In the genomic region with DNA sequence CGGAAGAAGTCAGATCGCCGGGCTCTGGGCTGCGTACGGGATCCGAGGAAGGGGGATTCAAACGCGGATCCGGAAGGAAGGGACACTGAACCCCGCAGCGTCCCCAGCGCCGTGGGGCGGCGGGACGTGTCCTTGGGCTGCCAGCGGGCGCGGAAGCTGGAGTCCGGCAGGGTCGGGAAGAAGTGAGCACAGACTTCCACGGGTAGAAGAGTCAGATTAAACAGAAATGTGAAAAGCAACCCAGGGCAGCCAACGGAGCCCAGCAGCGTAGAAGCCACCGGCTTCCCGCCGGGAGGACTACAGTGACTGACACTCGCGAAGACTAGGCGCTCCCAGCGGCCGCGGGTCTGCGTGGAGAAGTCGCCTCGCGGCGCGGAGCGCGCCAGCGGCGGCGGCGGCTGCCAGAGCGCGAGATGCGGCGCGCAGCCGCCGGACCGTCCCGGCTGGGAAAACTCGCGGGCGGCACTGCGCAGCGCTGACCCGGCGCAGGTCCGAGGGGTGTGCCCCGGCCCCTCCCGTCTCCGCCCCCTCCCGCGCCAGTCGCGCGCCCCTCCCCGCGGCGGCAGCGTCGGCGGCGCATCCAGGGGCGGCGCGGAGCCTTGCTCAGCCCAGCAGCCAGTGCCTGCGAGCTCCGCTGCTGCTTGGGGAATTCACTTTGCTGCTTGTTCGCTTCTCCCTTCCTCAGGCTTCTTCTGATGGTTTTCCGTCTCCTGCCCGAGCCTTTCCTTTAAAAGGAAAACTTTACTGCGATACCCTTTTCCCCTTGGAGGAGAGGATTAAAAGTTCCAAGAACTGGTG, we compare ENCODE assay signal across 9 cellular contexts. TPM values are rescaled to one million over a fixed set of nuclear protein-coding genes. Genes with fewer than 3 reads are reported as not detected.
DNase-seq lines count a peak whose midpoint lies in the region.
"Had no signal": no experiment of that assay in that cellular context is flagged by ENCODE, and none has a peak within 500 bp of the region (broad histone marks: within the 10 kb centered on the region; RNA-seq: fewer than 3 reads in every experiment).

A gene (plus strand): TSS at position 618 of the 798 bp plus-strand sequence. CDS start 239 bp downstream, outside the sequence.

- peak within 1 kb of the TSS; percentile 72 for H3K4me3 Mint-ChIP-seq in activated T-helper 1 cell treated with anti-CD3 and anti-CD28 coated beads, Interleukin-12 subunit alpha, Interleukin-12 subunit beta, Interleukin-2, Interleukin-4 antibody, amounts not matched to agents 30 ng/mL and 10 ng/mL and 1 ng/mL, durations not matched to agents 14 hours and 24 hours and 36 hours

- H3K18ac ChIP-seq in neuronal stem cell (ENCODE audit: low read length): peak within 1 kb of the TSS; percentile 91

- intact Hi-C loops in activated T-helper 1 cell treated with anti-CD3 and anti-CD28 coated beads, Interleukin-12 subunit alpha, Interleukin-12 subunit beta, Interleukin-2, Interleukin-4 antibody, amounts not matched to agents 30 ng/mL and 10 ng/mL and 1 ng/mL, durations not matched to agents 14 hours and 24 hours and 36 hours (cut with micrococcal nuclease): loop anchor here (5.0 kb wide), 2 partner anchors 651 to 954 kb away; no protein-coding TSS in a partner anchor

- no peaks in the 10 kb centered on the region for H3K36me3 ChIP-seq in neuronal stem cell (replicated peaks in 1 of 2; ENCODE audit: control insufficient read depth in 2 of 2, insufficient read depth in 2 of 2, low read length in 2 of 2)

- peaks cover 7 to 12% of the 10 kb centered on the region in 2 donors for H3K4me1 ChIP-seq in neuronal stem cell (ENCODE audit: control insufficient read depth in 2 of 2, insufficient read depth in 1 of 2, low read depth in 1 of 2, low read length in 2 of 2)

- no peak within 1 kb of the TSS for H3K4ac ChIP-seq in neuronal stem cell (ENCODE audit: low read length)

- DNase-seq in NCI-H345 (lab: John Stamatoyannopoulos, UW): peak; percentile 38
- DNase-seq in NCI-H345 treated with DMSO at 0.1 percent for 48 hours (lab: John Stamatoyannopoulos, UW; ENCODE audit: unreplicated experiment): no peak
- peak; percentile 28 for DNase-seq in HCEC 1CT
- DNase-seq in NCI-H1105 treated with DMSO at 0.1 percent for 48 hours (lab: John Stamatoyannopoulos, UW): peak; percentile 29
- DNase-seq in activated T-helper 1 cell treated with anti-CD3 and anti-CD28 coated beads, Interleukin-12 subunit alpha, Interleukin-12 subunit beta, Interleukin-2, Interleukin-4 antibody, amounts not matched to agents 30 ng/mL and 10 ng/mL and 1 ng/mL, durations not matched to agents 14 hours and 24 hours and 36 hours (ENCODE audit: low spot score): no peak
- DNase-seq in germinal center (ENCODE audit: low spot score): peak; percentile 24
- DNase-seq in neuronal stem cell (ENCODE audit: low spot score): peak; percentile 63
- DNase-seq in cerebellar nuclear complex (lab: John Stamatoyannopoulos, UW): no peak

- H4K8ac ChIP-seq in neuronal stem cell (ENCODE audit: low read depth, low read length): no peak within 1 kb of the TSS

- no peak within 1 kb of the TSS for H2BK15ac ChIP-seq in neuronal stem cell (ENCODE audit: low read length)

- peaks cover 7% of the 10 kb centered on the region for H3K4me1 Mint-ChIP-seq in activated T-helper 1 cell treated with anti-CD3 and anti-CD28 coated beads, Interleukin-12 subunit alpha, Interleukin-12 subunit beta, Interleukin-2, Interleukin-4 antibody, amounts not matched to agents 30 ng/mL and 10 ng/mL and 1 ng/mL, durations not matched to agents 14 hours and 24 hours and 36 hours (ENCODE audit: low read depth)

- H2AFZ ChIP-seq in neuronal stem cell (ENCODE audit: low read length): peak within 1 kb of the TSS; percentile 93

- H3K36me3 Mint-ChIP-seq in activated T-helper 1 cell treated with anti-CD3 and anti-CD28 coated beads, Interleukin-12 subunit alpha, Interleukin-12 subunit beta, Interleukin-2, Interleukin-4 antibody, amounts not matched to agents 30 ng/mL and 10 ng/mL and 1 ng/mL, durations not matched to agents 14 hours and 24 hours and 36 hours (ENCODE audit: low read depth): no peaks in the 10 kb centered on the region
- H3K36me3 Mint-ChIP-seq: CD4-positive, CD25-positive, alpha-beta regulatory T cell had no signal

- peak within 1 kb of the TSS; percentile 99 for H3K4me2 ChIP-seq in neuronal stem cell (ENCODE audit: insufficient read depth, low read length, poor library complexity, severe bottlenecking)

- no peaks in the 10 kb centered on the region for H3K79me1 ChIP-seq in neuronal stem cell (ENCODE audit: low read depth, low read length)

- H3K27me3 Mint-ChIP-seq in activated T-helper 1 cell treated with anti-CD3 and anti-CD28 coated beads, Interleukin-12 subunit alpha, Interleukin-12 subunit beta, Interleukin-2, Interleukin-4 antibody, amounts not matched to agents 30 ng/mL and 10 ng/mL and 1 ng/mL, durations not matched to agents 14 hours and 24 hours and 36 hours (ENCODE audit: insufficient read depth): peaks cover 45% of the 10 kb centered on the region

- no peaks in the 10 kb centered on the region for H3K9me3 ChIP-seq in neuronal stem cell (replicated peaks in 1 of 2; ENCODE audit: control insufficient read depth in 2 of 2, insufficient read depth in 1 of 2, low read depth in 1 of 2, low read length in 2 of 2)

- H3K27ac Mint-ChIP-seq in activated T-helper 1 cell treated with anti-CD3 and anti-CD28 coated beads, Interleukin-12 subunit alpha, Interleukin-12 subunit beta, Interleukin-2, Interleukin-4 antibody, amounts not matched to agents 30 ng/mL and 10 ng/mL and 1 ng/mL, durations not matched to agents 14 hours and 24 hours and 36 hours: peak within 1 kb of the TSS; percentile 15
- H3K27ac Mint-ChIP-seq: CD4-positive, CD25-positive, alpha-beta regulatory T cell had no signal

- H2BK120ac ChIP-seq in neuronal stem cell (ENCODE audit: low read depth, low read length): no peak within 1 kb of the TSS

- H3K4me3 ChIP-seq in neuronal stem cell (ENCODE audit: low read length in 2 of 2): peak within 1 kb of the TSS; percentile 46 to 86

- no peak within 1 kb of the TSS for H3K27ac ChIP-seq in neuronal stem cell (replicated peaks; ENCODE audit: low read length)

- H3K9ac ChIP-seq in neuronal stem cell (ENCODE audit: low read depth, low read length, poor library complexity): peak within 1 kb of the TSS; percentile 74

- no peak within 1 kb of the TSS for H3K14ac ChIP-seq in neuronal stem cell (ENCODE audit: low read length)

- no peak within 1 kb of the TSS for H2AK5ac ChIP-seq in neuronal stem cell (ENCODE audit: low read depth, low read length)

- peaks cover 15 to 90% (median 52%) of the 10 kb centered on the region in 3 experiments for H3K27me3 ChIP-seq in neuronal stem cell (ENCODE audit: control insufficient read depth in 3 of 3, insufficient read depth in 3 of 3, low read depth in 1 of 3, low read length in 3 of 3)

- no peak within 1 kb of the TSS for H2BK12ac ChIP-seq in neuronal stem cell (ENCODE audit: low read length)

- peak within 1 kb of the TSS; percentile 86 for H3K23ac ChIP-seq in neuronal stem cell (ENCODE audit: low read depth, low read length, poor library complexity)

- no CpG with 5 or more reads among the region's 86 CpGs for WGBS in neuronal stem cell (ENCODE audit: extremely low coverage in 2 of 2, insufficient read length in 2 of 2, insufficient replicate concordance in 1 of 2), 2 donors

- no peak within 1 kb of the TSS for H4K91ac ChIP-seq in neuronal stem cell (ENCODE audit: low read depth, low read length, poor library complexity)

- H2BK5ac ChIP-seq in neuronal stem cell (ENCODE audit: low read length): no peak within 1 kb of the TSS

- H3K9me3 Mint-ChIP-seq in activated T-helper 1 cell treated with anti-CD3 and anti-CD28 coated beads, Interleukin-12 subunit alpha, Interleukin-12 subunit beta, Interleukin-2, Interleukin-4 antibody, amounts not matched to agents 30 ng/mL and 10 ng/mL and 1 ng/mL, durations not matched to agents 14 hours and 24 hours and 36 hours: no peaks in the 10 kb centered on the region

RNA-seq across cellular contexts. Expression of the gene that starts here (rescaled TPM):
- 0.05 TPM in 1 of 2 replicates, not detected in the other for total RNA-seq in activated T-helper 1 cell treated with anti-CD3 and anti-CD28 coated beads, Interleukin-12 subunit alpha, Interleukin-12 subunit beta, Interleukin-2, Interleukin-4 antibody, amounts not matched to agents 30 ng/mL and 10 ng/mL and 1 ng/mL, durations not matched to agents 14 hours and 24 hours and 36 hours
- polyA plus RNA-seq in neuronal stem cell (2013, experiment 1 of 2): 0.10 TPM
- polyA plus RNA-seq in neuronal stem cell (2013, experiment 2 of 2): 0.04 TPM
- total RNA-seq: CD4-positive, CD25-positive, alpha-beta regulatory T cell had no signal
- polyA plus RNA-seq: CD4-positive, CD25-positive, alpha-beta regulatory T cell had no signal

Comparison
In these comparisons a context has a peak if more than half of its experiments do, and no peak if none do; other contexts are left out.
1. DNase-seq: peak in NCI-H345 (single experiment), HCEC 1CT (single experiment), NCI-H1105 treated with DMSO at 0.1 percent for 48 hours (single experiment), germinal center (single experiment) and neuronal stem cell (single experiment); none in NCI-H345 treated with DMSO at 0.1 percent for 48 hours (single experiment), activated T-helper 1 cell treated with anti-CD3 and anti-CD28 coated beads, Interleukin-12 subunit alpha, Interleukin-12 subunit beta, Interleukin-2, Interleukin-4 antibody, amounts not matched to agents 30 ng/mL and 10 ng/mL and 1 ng/mL, durations not matched to agents 14 hours and 24 hours and 36 hours (single experiment) and cerebellar nuclear complex (0 of 2).